ENCODE assay signal across 20 cellular contexts in genomic region chr3:45130476-45130875, GRCh38.
"Had no signal": no experiment of that assay in that cellular context is flagged by ENCODE, and none has a peak within 500 bp of the region (broad histone marks: within the 10 kb centered on the region; RNA-seq: fewer than 3 reads in every experiment).

No MANE protein-coding gene starts in this region.

- H3K27ac ChIP-seq: foreskin keratinocyte, left ventricle myocardium inferior, lower lobe of right lung, neural progenitor cell, pancreas, tibial artery, upper lobe of right lung had no signal

- H2AFZ ChIP-seq: neural progenitor cell had no signal

- DNase-seq: effector memory CD4-positive, alpha-beta T cell; foreskin keratinocyte; immature natural killer cell; kidney; left cardiac atrium; left ventricle myocardium inferior; lower lobe of right lung; midbrain; nucleus accumbens; pancreas; right cardiac atrium; small intestine; stimulated activated CD4-positive, alpha-beta T cell treated with anti-CD3 and anti-CD28 coated beads, Interleukin-4, amount 100 ng/mL, for 1 hour; stimulated activated CD8-positive, alpha-beta memory T cell treated with anti-CD3 and anti-CD28 coated beads, Interleukin-4, amount 100 ng/mL, for 48 hours; tibial artery; upper lobe of right lung had no signal

- H3K4me1 ChIP-seq: neural progenitor cell, tibial artery, upper lobe of right lung had no signal

- H3K36me3 ChIP-seq: left ventricle myocardium inferior, lower lobe of right lung, neural progenitor cell, pancreas, tibial artery, upper lobe of right lung had no signal

- H3K27me3 ChIP-seq: foreskin keratinocyte, neural progenitor cell, pancreas, tibial artery, upper lobe of right lung had no signal

- H3K9me3 ChIP-seq: left ventricle myocardium inferior, lower lobe of right lung, pancreas, tibial artery, upper lobe of right lung had no signal

- FAIRE-seq: endometrium, kidney, pancreas, small intestine had no signal

- H3K4me2 ChIP-seq: neural progenitor cell had no signal

- H3K9ac ChIP-seq: neural progenitor cell had no signal

- H3K4me3 ChIP-seq: left ventricle myocardium inferior, lower lobe of right lung, neural progenitor cell, pancreas, tibial artery, upper lobe of right lung had no signal

- ATAC-seq: foreskin keratinocyte; left cardiac atrium; lower lobe of right lung; natural killer cell treated with Interleukin-12 subunit alpha and Interleukin-12 subunit beta and Interleukin-15 and Interleukin-18, amount 100 ng/mL, for 72 hours; pancreas; right cardiac atrium; stimulated activated effector memory CD8-positive, alpha-beta T cell treated with anti-CD3 and anti-CD28 coated beads, Interleukin-12 subunit alpha, Interleukin-12 subunit beta, amount 100 ng/mL, for 72 hours; upper lobe of right lung had no signal
